Comparison of ENCODE assay signal across 11 cellular contexts in the genomic region with DNA sequence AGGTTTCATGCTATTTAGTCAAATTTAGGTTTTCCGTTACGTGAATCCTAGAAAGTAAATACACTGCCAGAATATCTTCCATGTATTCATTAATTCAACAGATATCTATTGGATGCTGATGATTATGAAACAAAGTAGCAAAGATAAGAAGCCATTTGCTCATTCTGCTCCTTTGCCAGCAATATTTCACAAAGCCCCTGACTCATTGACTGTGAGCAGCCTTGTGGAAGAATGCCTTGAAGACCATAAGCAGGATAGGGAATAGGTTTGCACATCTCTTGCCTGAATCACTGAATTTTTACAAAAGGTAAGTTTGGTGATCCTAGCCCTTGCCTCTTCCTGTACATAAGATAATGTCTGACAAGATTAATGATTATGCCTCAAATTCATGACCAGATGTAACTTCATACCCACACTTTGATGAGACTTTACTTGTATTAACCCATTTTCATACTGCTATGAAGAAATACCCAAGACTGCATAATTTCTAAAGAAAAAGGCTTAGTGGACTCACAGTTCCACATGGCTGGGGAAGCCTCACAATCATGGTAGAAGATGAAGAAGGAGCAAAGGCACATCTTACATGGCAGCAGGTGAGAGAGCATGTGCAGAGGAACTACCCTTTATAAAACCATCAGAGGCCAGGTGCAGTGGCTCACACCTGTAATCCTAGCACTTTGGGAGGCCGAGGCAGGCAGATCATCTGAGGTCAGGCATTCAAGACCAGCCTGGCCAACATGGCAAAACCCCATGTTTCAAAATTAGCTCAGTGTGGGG. TPM values are rescaled to one million over a fixed set of nuclear protein-coding genes. Genes with fewer than 3 reads are reported as not detected.
DNase-seq lines count a peak whose midpoint lies in the region; ATAC-seq, FAIRE-seq and TF ChIP-seq lines count a peak whose summit lies in the region.
"Had no signal": no experiment of that assay in that cellular context is flagged by ENCODE, and none has a peak within 500 bp of the region (broad histone marks: within the 10 kb centered on the region; RNA-seq: fewer than 3 reads in every experiment).

No MANE protein-coding gene starts in this region.

- TF ChIP-seq POLR2A in endothelial cell of umbilical vein (IDR thresholded peaks at IDR 0.05; ENCODE audit: low read depth, low read length): no peak

- H3K27ac ChIP-seq in PC-3 (ENCODE audit: low read length) (no peak overlapping the region), endothelial cell of umbilical vein (ENCODE audit: insufficient read depth, low read depth, low read length) (no peak overlapping the region)
- H3K27ac ChIP-seq: 22Rv1 had no signal

- intact Hi-C loops in PC-3 (cut with micrococcal nuclease): no loop called here
- intact Hi-C loops in endothelial cell of umbilical vein (cut with micrococcal nuclease): no loop called here

- BruUV-seq in PC-3 (replicated peaks; lab: Mats Ljungman, UMichigan): no TSS peak
- no TSS peak for BruUV-seq in endothelial cell of umbilical vein (replicated peaks; lab: Mats Ljungman, UMichigan)

- H3K79me2 ChIP-seq in PC-3 (ENCODE audit: low read length) (peaks cover 36% of the 10 kb centered on the region), endothelial cell of umbilical vein (ENCODE audit: control insufficient read depth, insufficient read depth, low read length) (no peaks in the 10 kb centered on the region)

- no peak overlapping the region for H3K4me3 ChIP-seq in PC-3 (ENCODE audit: low read length)
- peak overlapping the region in 1 of 3 experiments; percentile 92 for H3K4me3 ChIP-seq in endothelial cell of umbilical vein (replicated peaks in 1 of 3; ENCODE audit: insufficient read depth in 1 of 3, low read depth in 1 of 3, low read length in 3 of 3)
- H3K4me3 ChIP-seq: lung had no signal

- CTCF ChIA-PET in PC-3 (lab: Charles Lee) (no interaction called here), endothelial cell of umbilical vein (lab: Charles Lee) (no interaction called here)

- H3K9me1 ChIP-seq in endothelial cell of umbilical vein (replicated peaks; ENCODE audit: control insufficient read depth, extremely low read depth, insufficient read depth, low read length): no peaks in the 10 kb centered on the region

- no peak for TF ChIP-seq CTCF in PC-3 (conservative IDR thresholded peaks at IDR 0.05; ENCODE audit: low read depth, low read length)
- TF ChIP-seq CTCF in endothelial cell of umbilical vein (IDR thresholded peaks at IDR 0.05; ENCODE audit: extremely low read depth in 1 of 2, insufficient read depth in 1 of 2, low read depth in 1 of 2, low read length in 2 of 2): no peak
- TF ChIP-seq CTCF in osteocyte (IDR thresholded peaks at IDR 0.05): no peak

- peak overlapping the region; percentile 17 for H3K4me3 Mint-ChIP-seq in T-helper 1 cell treated with Interleukin-12 subunit alpha and Interleukin-12 subunit beta and Interleukin-4 antibody, amounts not matched to agents 30 μg/mL and 1 μg/mL, for 36 hours
- peak overlapping the region; percentile 66 for H3K4me3 Mint-ChIP-seq in osteocyte (ENCODE audit: unreplicated experiment)

- no peak overlapping the region for H3K9ac ChIP-seq in PC-3 (ENCODE audit: low read length)
- no peak overlapping the region for H3K9ac ChIP-seq in endothelial cell of umbilical vein (replicated peaks; ENCODE audit: extremely low read depth, insufficient read depth, low read length)

- peaks cover 9% of the 10 kb centered on the region; the same call in 1 of the 2 replicates for H3K4me1 ChIP-seq in PC-3 (ENCODE audit: insufficient read depth, low read length)
- H3K4me1 ChIP-seq in endothelial cell of umbilical vein (ENCODE audit: control insufficient read depth, extremely low read depth, insufficient read depth, low read length): peaks cover 19% of the 10 kb centered on the region

- no peaks in the 10 kb centered on the region for H3K27me3 Mint-ChIP-seq in T-helper 1 cell treated with Interleukin-12 subunit alpha and Interleukin-12 subunit beta and Interleukin-4 antibody, amounts not matched to agents 30 μg/mL and 1 μg/mL, for 36 hours (ENCODE audit: low read depth)
- H3K27me3 Mint-ChIP-seq in osteocyte (ENCODE audit: unreplicated experiment): no peaks in the 10 kb centered on the region

- H3F3A ChIP-seq in PC-3 (ENCODE audit: low read length, unreplicated experiment): no peaks in the 10 kb centered on the region

- no peaks in the 10 kb centered on the region for H4K20me1 ChIP-seq in PC-3 (ENCODE audit: low read length)
- H4K20me1 ChIP-seq in endothelial cell of umbilical vein (replicated peaks; ENCODE audit: control insufficient read depth, extremely low read depth, insufficient read depth, low read length): no peaks in the 10 kb centered on the region

- POLR2A ChIA-PET in PC-3 (lab: Charles Lee; ENCODE audit: unreplicated experiment) (no interaction called here), endothelial cell of umbilical vein (lab: Charles Lee) (no interaction called here)

- H3K36me3 ChIP-seq in PC-3 (ENCODE audit: low read depth, low read length) (no peaks in the 10 kb centered on the region; the same call in 1 of the 2 replicates), endothelial cell of umbilical vein (ENCODE audit: control insufficient read depth in 2 of 2, extremely low read depth in 1 of 2, insufficient read depth in 2 of 2, low read length in 2 of 2) (no peaks in the 10 kb centered on the region)

- DNase-seq in T-helper 1 cell: no peak
- peak; percentile 35 for DNase-seq in PC-3
- peak; percentile 27 for DNase-seq in endothelial cell of umbilical vein (ENCODE audit: low read depth, low spot score)
- no peak for DNase-seq in osteocyte (ENCODE audit: extremely low spot score, unreplicated experiment)
- no peak for DNase-seq in RPMI8226
- DNase-seq: NCI-H1930 had no signal

- peak overlapping the region; percentile 89 for H3K4me2 ChIP-seq in PC-3 (ENCODE audit: low read length)
- peak overlapping the region; percentile 91 for H3K4me2 ChIP-seq in endothelial cell of umbilical vein (ENCODE audit: insufficient read depth, low read length)

- no peaks in the 10 kb centered on the region for H3K9me3 Mint-ChIP-seq in T-helper 1 cell treated with Interleukin-12 subunit alpha and Interleukin-12 subunit beta and Interleukin-4 antibody, amounts not matched to agents 30 μg/mL and 1 μg/mL, for 36 hours
- no peaks in the 10 kb centered on the region for H3K9me3 Mint-ChIP-seq in osteocyte (ENCODE audit: unreplicated experiment)

- H3K27me3 ChIP-seq in PC-3 (ENCODE audit: low read length) (no peaks in the 10 kb centered on the region), endothelial cell of umbilical vein (ENCODE audit: control insufficient read depth in 2 of 2, insufficient read depth in 2 of 2, low read length in 2 of 2) (no peaks in the 10 kb centered on the region)

- no peaks in the 10 kb centered on the region for H3K9me3 ChIP-seq in PC-3 (ENCODE audit: low read length)
- H3K9me3 ChIP-seq in endothelial cell of umbilical vein (replicated peaks; ENCODE audit: control insufficient read depth, insufficient read depth, low read length): no peaks in the 10 kb centered on the region

- H3K9me2 ChIP-seq in PC-3 (replicated peaks; ENCODE audit: low read length): no peaks in the 10 kb centered on the region

- H3K27ac Mint-ChIP-seq in T-helper 1 cell treated with Interleukin-12 subunit alpha and Interleukin-12 subunit beta and Interleukin-4 antibody, amounts not matched to agents 30 μg/mL and 1 μg/mL, for 36 hours: no peak overlapping the region
- H3K27ac Mint-ChIP-seq in osteocyte (ENCODE audit: unreplicated experiment): no peak overlapping the region

- dilution Hi-C loops in endothelial cell of umbilical vein (cut with MboI; ENCODE audit: extremely low pct_ligation_motif_present, low sequenced_read_pairs): no loop called here

- H3K36me3 Mint-ChIP-seq in T-helper 1 cell treated with Interleukin-12 subunit alpha and Interleukin-12 subunit beta and Interleukin-4 antibody, amounts not matched to agents 30 μg/mL and 1 μg/mL, for 36 hours (ENCODE audit: low read depth): peaks cover 17% of the 10 kb centered on the region
- peaks cover 17% of the 10 kb centered on the region for H3K36me3 Mint-ChIP-seq in osteocyte (ENCODE audit: unreplicated experiment)

- peaks cover 24% of the 10 kb centered on the region for H3K4me1 Mint-ChIP-seq in T-helper 1 cell treated with Interleukin-12 subunit alpha and Interleukin-12 subunit beta and Interleukin-4 antibody, amounts not matched to agents 30 μg/mL and 1 μg/mL, for 36 hours (ENCODE audit: low read depth)
- H3K4me1 Mint-ChIP-seq in osteocyte (ENCODE audit: unreplicated experiment): peaks cover 28% of the 10 kb centered on the region

- H2AFZ ChIP-seq in PC-3 (ENCODE audit: low read length) (no peak overlapping the region), endothelial cell of umbilical vein (ENCODE audit: low read depth, low read length) (no peak overlapping the region)

- no peak for FAIRE-seq in endothelial cell of umbilical vein (lab: Jason Lieb, UNC)

- ATAC-seq in PC-3 (no peak), HG03354 (IDR thresholded peaks at IDR 0.05; ENCODE audit: poor library complexity, severe bottlenecking, unreplicated experiment) (no peak), HG02981 (IDR thresholded peaks at IDR 0.05; ENCODE audit: unreplicated experiment) (no peak)

TF ChIP-seq in endothelial cell of umbilical vein, 7 proteins besides CTCF, POLR2A, EP300 and RAD21:
- no peak for TF ChIP-seq FOS (IDR thresholded peaks at IDR 0.05; ENCODE audit: borderline replicate concordance, insufficient read depth, low read length)
- TF ChIP-seq EZH2 (IDR thresholded peaks at IDR 0.05; ENCODE audit: borderline replicate concordance, low read depth, low read length, severe bottlenecking): no peak
- no peak for TF ChIP-seq JUN (IDR thresholded peaks at IDR 0.05; ENCODE audit: borderline replicate concordance, insufficient read depth, insufficient read length, low read depth)
- TF ChIP-seq POLR2AphosphoS5 (IDR thresholded peaks at IDR 0.05; ENCODE audit: insufficient read depth, low read depth, low read length): no peak
- TF ChIP-seq, protein P1, sequence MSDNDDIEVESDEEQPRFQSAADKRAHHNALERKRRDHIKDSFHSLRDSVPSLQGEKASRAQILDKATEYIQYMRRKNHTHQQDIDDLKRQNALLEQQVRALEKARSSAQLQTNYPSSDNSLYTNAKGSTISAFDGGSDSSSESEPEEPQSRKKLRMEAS (IDR thresholded peaks at IDR 0.05; ENCODE audit: insufficient read depth, insufficient read length): no peak
- TF ChIP-seq GATA2 (IDR thresholded peaks at IDR 0.05; ENCODE audit: insufficient read depth, insufficient read length, low read depth, low read length): no peak
- no peak for TF ChIP-seq MYC (IDR thresholded peaks at IDR 0.05; ENCODE audit: low read depth, low read length)

RNA-seq across cellular contexts. Expression of gene PIGK, which starts 1.6 kb away (rescaled TPM):
- total RNA-seq in PC-3 (2014; rRNA removed) (24.8 and 40.3 TPM in 2 replicates), endothelial cell of umbilical vein (27.0 and 32.3 TPM in 2 replicates), osteocyte (51.5 and 53.8 TPM in 2 replicates)
- polyA plus RNA-seq in endothelial cell of umbilical vein: 8.4 and 12.3 TPM in 2 replicates
- polyA plus RNA-seq in endothelial cell of umbilical vein (2011; cell fraction: cytosol; rRNA removed): 14.0 and 14.8 TPM in 2 replicates
- polyA plus RNA-seq in endothelial cell of umbilical vein (2011; cell fraction: nucleus; rRNA removed): 7.4 and 11.4 TPM in 2 replicates
- 19.0 and 29.0 TPM in 2 replicates for polyA plus RNA-seq in endothelial cell of umbilical vein (2012)
- 28.0 and 28.7 TPM in 2 replicates for polyA minus RNA-seq in endothelial cell of umbilical vein
- polyA minus RNA-seq in endothelial cell of umbilical vein (2011; cell fraction: cytosol; rRNA and poly(A)+ RNA removed): 23.7 TPM
- 10.5 and 13.2 TPM in 2 replicates for polyA minus RNA-seq in endothelial cell of umbilical vein (2011; cell fraction: nucleus; rRNA and poly(A)+ RNA removed)

Comparison
In these comparisons a context has a peak if more than half of its experiments do, and no peak if none do; other contexts are left out.
1. DNase-seq: peak in PC-3 (single experiment) and endothelial cell of umbilical vein (single experiment); none in T-helper 1 cell (0 of 5), osteocyte (single experiment) and RPMI8226 (single experiment).